1 cellular context compared by ENCODE assay signal in the genomic region with DNA sequence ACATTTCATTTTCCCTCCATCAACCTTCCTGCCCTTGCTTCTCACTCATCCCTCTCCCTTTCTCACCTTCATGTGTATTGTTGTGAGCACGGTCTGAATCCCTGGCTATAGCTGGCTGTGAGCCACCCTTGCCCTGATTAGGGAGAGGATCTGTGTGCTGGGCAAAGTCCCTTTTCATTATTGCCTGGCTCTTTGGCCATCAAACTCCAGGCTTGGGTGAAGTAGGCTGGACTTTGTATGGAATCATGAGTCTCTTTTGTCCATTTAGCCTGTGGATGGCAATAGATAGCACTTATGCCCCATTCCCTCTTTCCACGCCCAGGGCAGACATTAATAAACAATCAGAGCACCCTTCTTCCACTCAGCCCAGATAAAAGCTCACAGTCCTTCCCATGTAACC.
TF ChIP-seq lines count a peak whose summit lies in the region.

No MANE protein-coding gene starts in this region.

TF ChIP-seq in IMR-90, 13 proteins besides CTCF, POLR2A, EP300 and RAD21:
- TF ChIP-seq MXI1 (IDR thresholded peaks at IDR 0.05; ENCODE audit: borderline replicate concordance, low read depth, low read length) = no peak
